In the genomic region with DNA sequence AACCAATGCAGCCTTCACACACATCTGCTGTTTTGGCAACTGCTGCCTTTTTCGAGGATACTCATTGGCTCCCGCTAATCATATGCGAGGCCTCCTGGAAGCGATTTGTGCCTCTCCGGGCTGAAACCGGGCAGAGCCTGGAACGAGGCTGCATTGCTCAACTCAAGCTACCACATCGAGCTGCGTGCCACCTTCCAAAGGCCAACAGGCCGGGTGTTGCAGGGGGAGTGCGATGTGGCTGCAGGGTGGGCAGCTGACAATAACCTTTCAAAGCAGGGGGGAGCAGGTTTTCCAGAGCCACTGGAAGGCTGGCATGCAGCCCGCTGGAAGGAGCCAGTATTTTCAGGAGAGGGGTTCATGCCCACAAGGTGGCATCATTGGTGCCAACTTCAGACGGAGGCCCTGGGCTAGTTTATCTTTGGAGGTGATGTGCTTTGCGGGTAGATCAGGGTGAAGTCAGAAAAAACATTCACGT, we compare ENCODE assay signal across 8 cellular contexts.
DNase-seq lines count a peak whose midpoint lies in the region; ATAC-seq and TF ChIP-seq lines count a peak whose summit lies in the region.

No MANE protein-coding gene starts in this region.

- no peak overlapping the region for H3K4me3 Mint-ChIP-seq in Caco-2 (ENCODE audit: unreplicated experiment)
- no peak overlapping the region for H3K4me3 Mint-ChIP-seq in stimulated activated memory B cell treated with anti-CD40 and anti-IgM and Interleukin-4, amounts not matched to agents 10 μg/mL and 1 μg/mL and 100 μg/mL, for 72 hours

- H3K4me1 ChIP-seq in psoas muscle (peaks cover 14% of the 10 kb centered on the region), Caco-2 (peaks cover 5% of the 10 kb centered on the region)

- ATAC-seq in psoas muscle, result peak; percentile 67 to 96 (median 86)
- ATAC-seq in HG03097 (IDR thresholded peaks at IDR 0.05; ENCODE audit: low FRiP score, unreplicated experiment), result no peak
- no peak for ATAC-seq in stimulated activated memory B cell treated with anti-CD40 and anti-IgM and Interleukin-4, amounts not matched to agents 10 μg/mL and 1 μg/mL and 100 μg/mL, for 72 hours

- no peak for TF ChIP-seq CTCF in psoas muscle (IDR thresholded peaks at IDR 0.05)
- no peak for TF ChIP-seq CTCF in Caco-2 (IDR thresholded peaks at IDR 0.05; ENCODE audit: insufficient read depth in 1 of 2, low read depth in 1 of 2, low read length in 1 of 2, severe bottlenecking in 1 of 2, unreplicated experiment in 1 of 2)

- POLR2A ChIA-PET in Caco-2 (lab: Charles Lee), result no interaction called here

- no peaks in the 10 kb centered on the region for H3K36me3 ChIP-seq in psoas muscle (ENCODE audit: insufficient read depth in 1 of 2, low read depth in 1 of 2)
- no peaks in the 10 kb centered on the region for H3K36me3 ChIP-seq in Caco-2 (ENCODE audit: control insufficient read depth, insufficient read depth, low read length)

- H3K9me3 Mint-ChIP-seq in Caco-2 (ENCODE audit: unreplicated experiment), result no peaks in the 10 kb centered on the region
- H3K9me3 Mint-ChIP-seq in stimulated activated memory B cell treated with anti-CD40 and anti-IgM and Interleukin-4, amounts not matched to agents 10 μg/mL and 1 μg/mL and 100 μg/mL, for 72 hours, result no peaks in the 10 kb centered on the region

- H3K27ac ChIP-seq in psoas muscle, result no peak overlapping the region

- H3K27me3 ChIP-seq in psoas muscle (ENCODE audit: insufficient read depth in 3 of 3, low read length in 2 of 3) (no peaks in the 10 kb centered on the region), Caco-2 (replicated peaks; ENCODE audit: control insufficient read depth, insufficient read depth, low read length) (no peaks in the 10 kb centered on the region)

- H3K9me3 ChIP-seq in psoas muscle (no peaks in the 10 kb centered on the region), Caco-2 (no peaks in the 10 kb centered on the region)

- no TSS peak for BruUV-seq in Caco-2 (replicated peaks; lab: Mats Ljungman, UMichigan)

- H3K27me3 Mint-ChIP-seq in Caco-2 (ENCODE audit: insufficient read depth, unreplicated experiment), result no peaks in the 10 kb centered on the region
- H3K27me3 Mint-ChIP-seq in stimulated activated memory B cell treated with anti-CD40 and anti-IgM and Interleukin-4, amounts not matched to agents 10 μg/mL and 1 μg/mL and 100 μg/mL, for 72 hours, result no peaks in the 10 kb centered on the region

- intact Hi-C loops in psoas muscle (cut with DNase I) (no loop called here), Caco-2 (cut with micrococcal nuclease; ENCODE audit: unreplicated experiment) (loop anchor here (5.0 kb wide), 1 partner anchor 76 kb away; no protein-coding TSS in a partner anchor)

- WGBS in psoas muscle, 3 donors, result 22 to 27% (median 24%) methylated on average over 15 of the region's 15 CpGs

- peak; percentile 33 for DNase-seq in EH (ENCODE audit: low read depth)
- peak; percentile 70 for DNase-seq in NCI-H1092 (lab: John Stamatoyannopoulos, UW)
- DNase-seq in activated CD4-positive, alpha-beta T cell treated with anti-CD3 and anti-CD28 coated beads for 4 hours, result peak; percentile 50 to 56
- peak; percentile 36 for DNase-seq in epidermal melanocyte (ENCODE audit: insufficient read length, low spot score)
- peak; percentile 17 to 63 for DNase-seq in psoas muscle
- DNase-seq in Caco-2, result no peak

- H3K4me3 ChIP-seq in psoas muscle, result peak overlapping the region; percentile 29
- H3K4me3 ChIP-seq in Caco-2 (ENCODE audit: low read depth, low read length), result no peak overlapping the region

- no peak overlapping the region for H3K27ac Mint-ChIP-seq in Caco-2 (ENCODE audit: unreplicated experiment)
- no peak overlapping the region for H3K27ac Mint-ChIP-seq in stimulated activated memory B cell treated with anti-CD40 and anti-IgM and Interleukin-4, amounts not matched to agents 10 μg/mL and 1 μg/mL and 100 μg/mL, for 72 hours

- H3K4me1 Mint-ChIP-seq in Caco-2 (ENCODE audit: low read depth, unreplicated experiment), result no peaks in the 10 kb centered on the region
- H3K4me1 Mint-ChIP-seq in stimulated activated memory B cell treated with anti-CD40 and anti-IgM and Interleukin-4, amounts not matched to agents 10 μg/mL and 1 μg/mL and 100 μg/mL, for 72 hours, result peaks cover 14% of the 10 kb centered on the region

- H3K36me3 Mint-ChIP-seq in Caco-2 (ENCODE audit: insufficient read depth, unreplicated experiment), result no peaks in the 10 kb centered on the region
- H3K36me3 Mint-ChIP-seq in stimulated activated memory B cell treated with anti-CD40 and anti-IgM and Interleukin-4, amounts not matched to agents 10 μg/mL and 1 μg/mL and 100 μg/mL, for 72 hours, result no peaks in the 10 kb centered on the region

- CTCF ChIA-PET in Caco-2 (lab: Charles Lee), result no interaction called here

Comparison
In these comparisons a context has a peak if more than half of its experiments do, and no peak if none do; other contexts are left out.
1. DNase-seq: peak in EH (single experiment), NCI-H1092 (single experiment), activated CD4-positive, alpha-beta T cell treated with anti-CD3 and anti-CD28 coated beads for 4 hours (2 of 2), epidermal melanocyte (single experiment) and psoas muscle (2 of 2); none in Caco-2 (0 of 2).
2. ATAC-seq: peak in psoas muscle (4 of 4); none in HG03097 (single experiment) and stimulated activated memory B cell treated with anti-CD40 and anti-IgM and Interleukin-4, amounts not matched to agents 10 μg/mL and 1 μg/mL and 100 μg/mL, for 72 hours (single experiment).